In genomic region chr4:140704964-140705363, GRCh38 we compare ENCODE assay signal across 20 cellular contexts. TPM values are rescaled to one million over a fixed set of nuclear protein-coding genes. Genes with fewer than 3 reads are reported as not detected.
DNase-seq lines count a peak whose midpoint lies in the region; ATAC-seq, FAIRE-seq and TF ChIP-seq lines count a peak whose summit lies in the region.
"Had no signal": no experiment of that assay in that cellular context is flagged by ENCODE, and none has a peak within 500 bp of the region (broad histone marks: within the 10 kb centered on the region; RNA-seq: fewer than 3 reads in every experiment).

No MANE protein-coding gene starts in this region.

- H3K4me1 Mint-ChIP-seq in activated B cell treated with CpG ODN at 0.5 μM for 24 hours (peaks cover 59% of the 10 kb centered on the region), immature natural killer cell (no peaks in the 10 kb centered on the region)

- POLR2A ChIA-PET in activated B cell treated with CpG ODN at 0.5 μM for 24 hours (lab: Charles Lee), result no interaction called here

- CTCF ChIA-PET in activated B cell treated with CpG ODN at 0.5 μM for 24 hours (lab: Charles Lee), result no interaction called here

- FAIRE-seq in GM12891 (lab: Jason Lieb, UNC), result peak; percentile 71
- FAIRE-seq: colon had no signal

- TF ChIP-seq CTCF in activated B cell treated with CpG ODN at 0.5 μM for 24 hours (IDR thresholded peaks at IDR 0.05), result no peak
- TF ChIP-seq CTCF in vagina (IDR thresholded peaks at IDR 0.05), result no peak

- peak overlapping the region; percentile 79 for H3K27ac Mint-ChIP-seq in activated B cell treated with CpG ODN at 0.5 μM for 24 hours
- no peak overlapping the region for H3K27ac Mint-ChIP-seq in immature natural killer cell
- H3K27ac Mint-ChIP-seq: T-helper 2 cell treated with Interferon-gamma antibody and Interleukin-4, amounts not matched to agents 5 μg/mL and 100 μg/mL, for 36 hours had no signal

- in situ Hi-C loops in HAP-1 (cut with MboI; ENCODE audit: low sequenced_read_pairs), result no loop called here

- H3K4me1 ChIP-seq in vagina (peaks cover 37% of the 10 kb centered on the region), HAP-1 (no peaks in the 10 kb centered on the region; the same call in 1 of the 2 replicates)

- no peak overlapping the region for H3K27ac ChIP-seq in vagina
- H3K27ac ChIP-seq: C4-2B, testis, WERI-Rb-1 had no signal

- TF ChIP-seq POLR2A in GM12891 (IDR thresholded peaks at IDR 0.05; ENCODE audit: low read depth, low read length), result no peak
- no peak for TF ChIP-seq POLR2A in vagina (IDR thresholded peaks at IDR 0.05)

- no peak overlapping the region for H3K4me3 ChIP-seq in vagina
- no peak overlapping the region for H3K4me3 ChIP-seq in HAP-1
- H3K4me3 ChIP-seq: testis had no signal

- no peaks in the 10 kb centered on the region for H3K36me3 ChIP-seq in vagina
- peaks cover 7% of the 10 kb centered on the region for H3K36me3 ChIP-seq in HAP-1 (replicated peaks)

- no peaks in the 10 kb centered on the region for H3K27me3 Mint-ChIP-seq in activated B cell treated with CpG ODN at 0.5 μM for 24 hours
- peaks cover 0 to 6% (median 3%) of the 10 kb centered on the region in 3 donors for H3K27me3 Mint-ChIP-seq in immature natural killer cell (ENCODE audit: low read depth in 3 of 3)
- H3K27me3 Mint-ChIP-seq: brain had no signal

- no peaks in the 10 kb centered on the region for H3K27me3 ChIP-seq in vagina
- no peaks in the 10 kb centered on the region for H3K27me3 ChIP-seq in HAP-1 (ENCODE audit: low read depth)
- H3K27me3 ChIP-seq: testis had no signal

- H3K9me3 Mint-ChIP-seq in activated B cell treated with CpG ODN at 0.5 μM for 24 hours (no peaks in the 10 kb centered on the region), immature natural killer cell (no peaks in the 10 kb centered on the region)
- H3K9me3 Mint-ChIP-seq: T-helper 2 cell treated with Interferon-gamma antibody and Interleukin-4, amounts not matched to agents 5 μg/mL and 100 μg/mL, for 36 hours had no signal

- intact Hi-C loops in activated B cell treated with CpG ODN at 0.5 μM for 24 hours (cut with micrococcal nuclease) (loop anchor here (5.0 kb wide), 1 partner anchor 37 kb away; no protein-coding TSS in a partner anchor), vagina (cut with DNase I) (no loop called here)

- H3K9me3 ChIP-seq in vagina, result no peaks in the 10 kb centered on the region
- no peaks in the 10 kb centered on the region; the same call in 1 of the 2 replicates for H3K9me3 ChIP-seq in HAP-1
- H3K9me3 ChIP-seq: testis had no signal

- ATAC-seq in GM19395 (IDR thresholded peaks at IDR 0.05; ENCODE audit: unreplicated experiment) (peak; percentile 70), HG02884 (IDR thresholded peaks at IDR 0.05; ENCODE audit: unreplicated experiment) (peak; percentile 86), activated B cell treated with CpG ODN at 0.5 μM for 24 hours (ENCODE audit: low read depth) (peak; percentile 58), GM21367 (IDR thresholded peaks at IDR 0.05; ENCODE audit: unreplicated experiment) (no peak)

- peak overlapping the region; percentile 9 for H3K4me3 Mint-ChIP-seq in activated B cell treated with CpG ODN at 0.5 μM for 24 hours
- no peak overlapping the region for H3K4me3 Mint-ChIP-seq in immature natural killer cell
- H3K4me3 Mint-ChIP-seq: brain; T-helper 2 cell treated with Interferon-gamma antibody and Interleukin-4, amounts not matched to agents 5 μg/mL and 100 μg/mL, for 36 hours had no signal

- DNase-seq in GM12891 (ENCODE audit: insufficient read length, low spot score) (no peak), activated B cell treated with CpG ODN at 0.5 μM for 24 hours (no peak), vagina (ENCODE audit: extremely low spot score in 2 of 2) (no peak), immature natural killer cell (no peak), HAP-1 (ENCODE audit: low spot score in 2 of 2) (no peak)
- DNase-seq: activated CD8-positive, alpha-beta memory T cell treated with anti-CD3 and anti-CD28 coated beads, Interleukin-2, amount 50 U/mL, for 48 hours; midbrain; NCI-H1092 treated with DMSO at 0.1 percent for 48 hours; NCI-H2029 treated with DMSO at 0.1 percent for 48 hours; NCI-H446 treated with DMSO at 0.1 percent for 48 hours; posterior cingulate gyrus; testis; WERI-Rb-1 had no signal

- H3K36me3 Mint-ChIP-seq in activated B cell treated with CpG ODN at 0.5 μM for 24 hours (ENCODE audit: low read depth) (peaks cover 31% of the 10 kb centered on the region), immature natural killer cell (no peaks in the 10 kb centered on the region)

TF ChIP-seq in GM12891, 5 proteins besides CTCF, POLR2A, EP300 and RAD21:
- TF ChIP-seq PAX5 (IDR thresholded peaks at IDR 0.05; ENCODE audit: insufficient read depth, low read length, severe bottlenecking) (no peak), POLR2AphosphoS5 (IDR thresholded peaks at IDR 0.05; ENCODE audit: low read depth, low read length) (no peak), POU2F2 (IDR thresholded peaks at IDR 0.05; ENCODE audit: low read depth, low read length) (no peak), TAF1 (IDR thresholded peaks at IDR 0.05; ENCODE audit: low read depth, low read length) (no peak), SPI1 (IDR thresholded peaks at IDR 0.05; ENCODE audit: low read depth, low read length) (no peak)

RNA-seq across cellular contexts. Expression of gene TBC1D9, which starts 51.2 kb away (rescaled TPM):
- polyA plus RNA-seq in GM12891 (2012; ENCODE audit: low read depth, missing spikeins), result 3.1 TPM
- 37.9 and 46.0 TPM in 2 replicates for total RNA-seq in activated B cell treated with CpG ODN at 0.5 μM for 24 hours
- 22.1 TPM for total RNA-seq in vagina
- 1 to 10 TPM in 1 of 3 donors, under 1 TPM in 2; 0.21 to 1.1 (median 0.22) TPM for polyA plus RNA-seq in immature natural killer cell
